18 cellular contexts compared by ENCODE assay signal in genomic region chr12:63949902-63950301, GRCh38.
DNase-seq lines count a peak whose midpoint lies in the region; ATAC-seq and TF ChIP-seq lines count a peak whose summit lies in the region.
"Had no signal": no experiment of that assay in that cellular context is flagged by ENCODE, and none has a peak within 500 bp of the region (broad histone marks: within the 10 kb centered on the region; RNA-seq: fewer than 3 reads in every experiment).

No MANE protein-coding gene starts in this region.

- peaks cover 21% of the 10 kb centered on the region for H3K4me1 ChIP-seq in IMR-90 (ENCODE audit: control insufficient read depth, insufficient read depth, low read length)
- H3K4me1 ChIP-seq in smooth muscle cell (ENCODE audit: low read depth), result no peaks in the 10 kb centered on the region

- TF ChIP-seq POLR2A in IMR-90 (IDR thresholded peaks at IDR 0.05; ENCODE audit: low read depth, low read length), result no peak

- TF ChIP-seq CTCF in IMR-90 (conservative IDR thresholded peaks at IDR 0.05; ENCODE audit: low read depth, low read length) (no peak), smooth muscle cell (IDR thresholded peaks at IDR 0.05; ENCODE audit: borderline replicate concordance, insufficient read depth, poor library complexity, severe bottlenecking) (no peak)

- H3F3A ChIP-seq in smooth muscle cell (ENCODE audit: low read depth), result peaks cover 5% of the 10 kb centered on the region

- no peak overlapping the region for H4K5ac ChIP-seq in IMR-90 (ENCODE audit: low read depth, low read length)

- TF ChIP-seq RAD21 in IMR-90 (IDR thresholded peaks at IDR 0.05; ENCODE audit: low read length), result no peak

- intact Hi-C loops in IMR-90 (cut with micrococcal nuclease), result no loop called here

- POLR2A ChIA-PET in IMR-90 (lab: Charles Lee; ENCODE audit: unreplicated experiment), result no interaction called here

- H3K56ac ChIP-seq in IMR-90 (ENCODE audit: extremely low read depth, insufficient read depth, low read length), result no peak overlapping the region

- H3K27me3 ChIP-seq in IMR-90 (ENCODE audit: control insufficient read depth, insufficient read depth, low read length) (no peaks in the 10 kb centered on the region), layer of hippocampus (ENCODE audit: control insufficient read depth, insufficient read depth, low read length) (no peaks in the 10 kb centered on the region), smooth muscle cell (ENCODE audit: low read depth) (no peaks in the 10 kb centered on the region)
- H3K27me3 ChIP-seq: MG63, spleen had no signal

- H3K9me3 ChIP-seq in IMR-90 (ENCODE audit: control insufficient read depth, insufficient read depth, low read length) (no peaks in the 10 kb centered on the region), smooth muscle cell (replicated peaks; ENCODE audit: low read depth) (no peaks in the 10 kb centered on the region)
- H3K9me3 ChIP-seq: MG63, spleen had no signal

- peak overlapping the region; percentile 61; the same call in 1 of the 2 replicates for H2BK20ac ChIP-seq in IMR-90 (ENCODE audit: low read depth, low read length)

- H3K9ac ChIP-seq in IMR-90 (ENCODE audit: low read depth, low read length) (0 out of 2 replicates have a peak overlapping the region, but pooled peaks have one; percentile 28), smooth muscle cell (ENCODE audit: low read depth) (no peak overlapping the region)

- H2BK15ac ChIP-seq in IMR-90 (ENCODE audit: low read depth, low read length), result no peak overlapping the region

- no peak overlapping the region for H4K8ac ChIP-seq in IMR-90 (ENCODE audit: low read depth in 2 of 2, low read length in 2 of 2)

- no peak overlapping the region for H2AK9ac ChIP-seq in IMR-90 (replicated peaks; ENCODE audit: low read depth, low read length, poor library complexity)

- H3K4me3 ChIP-seq in IMR-90 (ENCODE audit: insufficient read depth, low read depth, low read length) (no peak overlapping the region), smooth muscle cell (no peak overlapping the region)
- H3K4me3 ChIP-seq: MG63, spleen had no signal

- H3K27ac ChIP-seq in IMR-90 (ENCODE audit: insufficient read depth, low read length) (peak overlapping the region; percentile 87; the same call in 1 of the 2 replicates), layer of hippocampus (ENCODE audit: low read depth, low read length) (peak overlapping the region; percentile 55), smooth muscle cell (ENCODE audit: low read depth) (no peak overlapping the region)

- H4K20me1 ChIP-seq in IMR-90 (ENCODE audit: insufficient read depth, low read length) (peaks cover 44% of the 10 kb centered on the region), smooth muscle cell (ENCODE audit: low read depth) (peaks cover 38% of the 10 kb centered on the region)

- BruUV-seq in IMR-90 (replicated peaks; lab: Mats Ljungman, UMichigan), result no TSS peak

- H2AFZ ChIP-seq in IMR-90 (replicated peaks; ENCODE audit: low read length, poor library complexity) (no peak overlapping the region), smooth muscle cell (ENCODE audit: low read depth) (no peak overlapping the region)

- peak overlapping the region; percentile 50; the same call in 1 of the 2 replicates for H3K4ac ChIP-seq in IMR-90 (ENCODE audit: low read depth, low read length)

- no CpG with 5 or more reads among the region's 2 CpGs for WGBS in IMR-90 (ENCODE audit: extremely low coverage in 2 of 2, insufficient read length in 1 of 2), 2 experiments
- WGBS in smooth muscle cell (ENCODE audit: low lambda C conversion rate), result 55% methylated on average over 2 of the region's 2 CpGs

- peak overlapping the region; percentile 42 for H2BK5ac ChIP-seq in IMR-90 (ENCODE audit: low read depth, low read length, poor library complexity, severe bottlenecking)

- H2AK5ac ChIP-seq in IMR-90 (ENCODE audit: low read depth, low read length), result no peak overlapping the region; the same call in 1 of the 2 replicates

- H3K23ac ChIP-seq in IMR-90 (ENCODE audit: low read depth, low read length), result peak overlapping the region; percentile 65

- peak overlapping the region; percentile 28 for H3K18ac ChIP-seq in IMR-90 (ENCODE audit: low read depth, low read length)

- dilution Hi-C loops in IMR-90 (cut with HindIII; ENCODE audit: low sequenced_read_pairs, unreplicated experiment), result no loop called here

- in situ Hi-C loops in IMR-90 (cut with MboI; ENCODE audit: low sequenced_read_pairs), result no loop called here

- H3K4me2 ChIP-seq in IMR-90 (ENCODE audit: low read depth, low read length) (peak overlapping the region; percentile 39; the same call in 1 of the 2 replicates), smooth muscle cell (peak overlapping the region; percentile 4)

- DNase-seq in IMR-90 (peak; percentile 31), epidermal melanocyte (ENCODE audit: insufficient read length, low spot score) (peak; percentile 68), smooth muscle cell (lab: John Stamatoyannopoulos, UW; ENCODE audit: unreplicated experiment) (no peak)
- no peak for DNase-seq in stimulated activated CD4-positive, alpha-beta T cell treated with anti-CD3 and anti-CD28 coated beads, Interleukin-2, amount 100 ng/mL, for 24 hours
- DNase-seq: activated CD4-positive, alpha-beta T cell treated with anti-CD3 and anti-CD28 coated beads for 4 hours; activated naive CD8-positive, alpha-beta T cell treated with anti-CD3 and anti-CD28 coated beads, Interleukin-2, amount 10 ng/mL, durations not matched to agents 7 days and 5 days; activated T-cell treated with anti-CD3 and anti-CD28 coated beads, Interleukin-2, amount 50 U/mL, for 1 hour; AML-193; DMS153; MG63; NCI-H69; RPMI8226; spleen had no signal

- H4K91ac ChIP-seq in IMR-90 (ENCODE audit: insufficient read depth, low read depth, low read length), result no peak overlapping the region

- peaks cover 2% of the 10 kb centered on the region; the same call in 1 of the 2 replicates for H3K36me3 ChIP-seq in IMR-90 (ENCODE audit: control insufficient read depth, insufficient read depth, low read length)
- H3K36me3 ChIP-seq in smooth muscle cell (ENCODE audit: low read depth), result no peaks in the 10 kb centered on the region
- H3K36me3 ChIP-seq: MG63, spleen had no signal

- peak overlapping the region; percentile 34 for H3K14ac ChIP-seq in IMR-90 (replicated peaks; ENCODE audit: low read depth, low read length)

- ATAC-seq in IMR-90 (ENCODE audit: low read depth) (peak; percentile 31; the same call in 1 of the 2 replicates), GM18502 (IDR thresholded peaks at IDR 0.05; ENCODE audit: poor library complexity, unreplicated experiment) (no peak), GM21390 (IDR thresholded peaks at IDR 0.05; ENCODE audit: unreplicated experiment) (no peak), HG03025 (IDR thresholded peaks at IDR 0.05; ENCODE audit: low FRiP score, unreplicated experiment) (no peak)
- ATAC-seq: HCT116 had no signal

- peaks cover 8% of the 10 kb centered on the region for H3K79me2 ChIP-seq in smooth muscle cell (ENCODE audit: low read depth)

- peak overlapping the region; percentile 16 for H2BK120ac ChIP-seq in IMR-90 (ENCODE audit: low read depth, low read length)

- CTCF ChIA-PET in IMR-90 (lab: Yijun Ruan, JAX), result no interaction called here

- peaks cover 33 to 65% of the 10 kb centered on the region in 2 experiments for H3K79me1 ChIP-seq in IMR-90 (ENCODE audit: low read depth in 1 of 2, low read length in 2 of 2)

- H3K9me1 ChIP-seq in IMR-90 (ENCODE audit: insufficient read depth, low read length), result peaks cover 24% of the 10 kb centered on the region

TF ChIP-seq in IMR-90, 13 proteins besides CTCF, POLR2A, EP300 and RAD21:
- TF ChIP-seq RCOR1 (IDR thresholded peaks at IDR 0.05; ENCODE audit: insufficient replicate concordance, low read length) (no peak), USF2 (IDR thresholded peaks at IDR 0.05; ENCODE audit: low read depth, low read length) (no peak), MXI1 (IDR thresholded peaks at IDR 0.05; ENCODE audit: borderline replicate concordance, low read depth, low read length) (no peak), FOS (IDR thresholded peaks at IDR 0.05; ENCODE audit: low read depth, low read length) (no peak), CHD1 (IDR thresholded peaks at IDR 0.05; ENCODE audit: low read depth, low read length) (no peak), ELK1 (IDR thresholded peaks at IDR 0.05; ENCODE audit: borderline replicate concordance, low read depth, low read length) (no peak), SMC3 (IDR thresholded peaks at IDR 0.05; ENCODE audit: low read depth, low read length) (no peak), MAFK (IDR thresholded peaks at IDR 0.05; ENCODE audit: low read depth, low read length) (no peak), RFX5 (IDR thresholded peaks at IDR 0.05; ENCODE audit: low read depth, low read length) (no peak), MAZ (IDR thresholded peaks at IDR 0.05; ENCODE audit: borderline replicate concordance, low read depth, low read length) (no peak), BHLHE40 (IDR thresholded peaks at IDR 0.05; ENCODE audit: low read depth, low read length) (no peak), CEBPB (IDR thresholded peaks at IDR 0.05; ENCODE audit: low read depth, low read length) (no peak), NFE2L2 (IDR thresholded peaks at IDR 0.05; ENCODE audit: low read depth, low read length) (no peak)

Comparison
In these comparisons a context has a peak if more than half of its experiments do, and no peak if none do; other contexts are left out.
1. DNase-seq: peak in IMR-90 (single experiment) and epidermal melanocyte (single experiment); none in smooth muscle cell (single experiment) and stimulated activated CD4-positive, alpha-beta T cell treated with anti-CD3 and anti-CD28 coated beads, Interleukin-2, amount 100 ng/mL, for 24 hours (0 of 2).